ENCODE assay signal across 1 cellular context in the genomic region with DNA sequence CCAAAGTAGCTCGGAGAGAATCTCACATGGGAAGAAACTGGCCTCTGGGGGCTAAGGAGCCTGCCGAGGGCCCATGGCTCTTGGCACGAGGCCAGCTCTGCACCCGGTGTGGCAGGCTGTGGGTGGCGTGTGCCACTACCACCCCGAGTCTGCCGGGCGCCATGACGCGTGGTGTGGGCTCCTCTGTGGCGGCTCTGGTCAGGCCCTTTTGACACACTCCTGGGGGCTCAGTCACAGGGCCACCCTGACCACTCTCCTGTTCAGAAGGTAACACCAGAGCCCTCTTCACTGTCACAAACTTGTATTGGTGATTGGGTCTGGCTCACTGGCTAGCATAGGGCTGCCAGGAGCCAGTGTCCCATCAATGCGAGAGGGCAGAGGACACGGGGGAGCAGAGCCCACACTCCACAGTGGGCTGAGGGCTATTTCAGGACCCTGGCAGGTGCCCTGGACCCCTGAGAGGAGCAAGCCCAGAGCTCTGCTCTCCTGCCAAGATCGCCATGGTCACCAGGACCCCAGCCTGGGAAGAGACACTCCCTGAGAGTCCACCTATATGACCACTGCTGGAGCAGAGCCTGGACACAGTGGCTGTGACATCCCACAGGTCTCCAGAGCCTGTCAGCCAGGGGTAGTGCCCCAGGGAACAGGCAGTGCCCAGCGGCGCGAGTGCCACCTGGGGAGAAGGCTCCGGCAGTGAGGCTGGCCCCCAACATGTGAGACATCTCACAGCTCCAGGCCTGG.
A peak's percentile ranks its signal among the peaks of the same experiment; 100 is the strongest.
TF ChIP-seq lines count a peak whose summit lies in the region.

No MANE protein-coding gene starts in this region.

TF ChIP-seq in K562, 482 proteins besides CTCF, POLR2A, EP300 and RAD21 (continued from another document and continues in another):
- TF ChIP-seq, protein P1, sequence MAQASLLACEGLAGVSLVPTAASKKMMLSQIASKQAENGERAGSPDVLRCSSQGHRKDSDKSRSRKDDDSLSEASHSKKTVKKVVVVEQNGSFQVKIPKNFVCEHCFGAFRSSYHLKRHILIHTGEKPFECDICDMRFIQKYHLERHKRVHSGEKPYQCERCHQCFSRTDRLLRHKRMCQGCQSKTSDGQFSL (CRISPR knock-in tag; IDR thresholded peaks at IDR 0.05) = peak; percentile 73; the same call in 1 of the 2 replicates
- TF ChIP-seq, protein P1 (tag; IDR thresholded peaks at IDR 0.05) = no peak
- TF ChIP-seq ZC3H4 (CRISPR knock-in tag; IDR thresholded peaks at IDR 0.05; ENCODE audit: borderline replicate concordance) (peak; percentile 62; the same call in 1 of the 2 replicates), NFIX (CRISPR knock-in tag; IDR thresholded peaks at IDR 0.05; ENCODE audit: low read depth) (peak; percentile 90), DPF2 (IDR thresholded peaks at IDR 0.05) (no peak), ETS2 (tag; IDR thresholded peaks at IDR 0.05; ENCODE audit: borderline replicate concordance, poor library complexity, severe bottlenecking) (peak; percentile 25), NFATC3 (IDR thresholded peaks at IDR 0.05) (no peak), ZBTB7A (IDR thresholded peaks at IDR 0.05; ENCODE audit: borderline replicate concordance, control insufficient read depth, low read depth, low read length) (no peak), NFE2L1 (tag; IDR thresholded peaks at IDR 0.05; ENCODE audit: borderline replicate concordance, low read depth) (no peak), ZSCAN32 (CRISPR knock-in tag; IDR thresholded peaks at IDR 0.05) (no peak), POLR2B (IDR thresholded peaks at IDR 0.05; ENCODE audit: low read depth, partially characterized antibody) (no peak), POLR2AphosphoS2 (IDR thresholded peaks at IDR 0.05; ENCODE audit: low read length) (no peak), SMAD1 (IDR thresholded peaks at IDR 0.05; ENCODE audit: low read depth, low read length, partially characterized antibody) (peak; percentile 44), SAP30 (IDR thresholded peaks at IDR 0.05; ENCODE audit: borderline replicate concordance, insufficient read depth, low read depth, low read length, poor library complexity, severe bottlenecking) (no peak), ATF1 (CRISPR knock-in tag; IDR thresholded peaks at IDR 0.05) (no peak), ATF1 (tag; IDR thresholded peaks at IDR 0.05) (no peak), POLR3G (IDR thresholded peaks at IDR 0.05; ENCODE audit: extremely low read depth, insufficient read length, insufficient replicate concordance) (no peak), RFX5 (IDR thresholded peaks at IDR 0.05; ENCODE audit: low read depth, low read length) (no peak), KLF1 (tag; IDR thresholded peaks at IDR 0.05) (peak; percentile 8; the same call in 1 of the 2 replicates), SIN3A (IDR thresholded peaks at IDR 0.05; ENCODE audit: borderline replicate concordance in 2 of 2, control insufficient read depth in 1 of 2, low read depth in 2 of 2, low read length in 2 of 2) (no peak), KDM1A (IDR thresholded peaks at IDR 0.05) (no peak), PML (IDR thresholded peaks at IDR 0.05; ENCODE audit: low read length) (peak; percentile 14; the same call in 1 of the 2 replicates), ZC3H11A (IDR thresholded peaks at IDR 0.05; ENCODE audit: low read depth, low read length) (no peak), EGR1 (conservative IDR thresholded peaks at IDR 0.05) (no peak), NEUROD1 (IDR thresholded peaks at IDR 0.05; ENCODE audit: borderline replicate concordance, low read depth, low read length, partially characterized antibody) (peak; percentile 41), BHLHE40 (IDR thresholded peaks at IDR 0.05; ENCODE audit: low read length) (0 out of 2 replicates have a peak, but pooled peaks have one; percentile 6), ARHGAP35 (IDR thresholded peaks at IDR 0.05; ENCODE audit: partially characterized antibody) (no peak), MYBL2 (IDR thresholded peaks at IDR 0.05; ENCODE audit: low read depth) (no peak), MYBL2 (CRISPR knock-in tag; IDR thresholded peaks at IDR 0.05; ENCODE audit: borderline replicate concordance) (peak; percentile 85), MAFF (IDR thresholded peaks at IDR 0.05; ENCODE audit: low read length) (no peak), ZNF780A (CRISPR knock-in tag; IDR thresholded peaks at IDR 0.05) (no peak), ZNF764 (CRISPR knock-in tag; IDR thresholded peaks at IDR 0.05; ENCODE audit: low read depth) (no peak), NR3C1 (CRISPR knock-in tag; IDR thresholded peaks at IDR 0.05) (peak; percentile 47; the same call in 1 of the 2 replicates), TEAD1 (CRISPR knock-in tag; IDR thresholded peaks at IDR 0.05) (no peak), GTF2E2 (tag; IDR thresholded peaks at IDR 0.05) (no peak), NFIC (IDR thresholded peaks at IDR 0.05) (peak; percentile 98), CAMTA2 (CRISPR knock-in tag; conservative IDR thresholded peaks at IDR 0.05) (peak; percentile 88), ZNF124 (CRISPR knock-in tag; IDR thresholded peaks at IDR 0.05) (peak; percentile 88; the same call in 1 of the 2 replicates), RHOXF2B (CRISPR knock-in tag; conservative IDR thresholded peaks at IDR 0.05) (no peak)
- TF ChIP-seq, protein P2, sequence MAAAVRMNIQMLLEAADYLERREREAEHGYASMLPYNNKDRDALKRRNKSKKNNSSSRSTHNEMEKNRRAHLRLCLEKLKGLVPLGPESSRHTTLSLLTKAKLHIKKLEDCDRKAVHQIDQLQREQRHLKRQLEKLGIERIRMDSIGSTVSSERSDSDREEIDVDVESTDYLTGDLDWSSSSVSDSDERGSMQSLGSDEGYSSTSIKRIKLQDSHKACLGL (CRISPR knock-in tag; IDR thresholded peaks at IDR 0.05; ENCODE audit: borderline replicate concordance, poor library complexity, severe bottlenecking) = no peak
- TF ChIP-seq, protein P3, sequence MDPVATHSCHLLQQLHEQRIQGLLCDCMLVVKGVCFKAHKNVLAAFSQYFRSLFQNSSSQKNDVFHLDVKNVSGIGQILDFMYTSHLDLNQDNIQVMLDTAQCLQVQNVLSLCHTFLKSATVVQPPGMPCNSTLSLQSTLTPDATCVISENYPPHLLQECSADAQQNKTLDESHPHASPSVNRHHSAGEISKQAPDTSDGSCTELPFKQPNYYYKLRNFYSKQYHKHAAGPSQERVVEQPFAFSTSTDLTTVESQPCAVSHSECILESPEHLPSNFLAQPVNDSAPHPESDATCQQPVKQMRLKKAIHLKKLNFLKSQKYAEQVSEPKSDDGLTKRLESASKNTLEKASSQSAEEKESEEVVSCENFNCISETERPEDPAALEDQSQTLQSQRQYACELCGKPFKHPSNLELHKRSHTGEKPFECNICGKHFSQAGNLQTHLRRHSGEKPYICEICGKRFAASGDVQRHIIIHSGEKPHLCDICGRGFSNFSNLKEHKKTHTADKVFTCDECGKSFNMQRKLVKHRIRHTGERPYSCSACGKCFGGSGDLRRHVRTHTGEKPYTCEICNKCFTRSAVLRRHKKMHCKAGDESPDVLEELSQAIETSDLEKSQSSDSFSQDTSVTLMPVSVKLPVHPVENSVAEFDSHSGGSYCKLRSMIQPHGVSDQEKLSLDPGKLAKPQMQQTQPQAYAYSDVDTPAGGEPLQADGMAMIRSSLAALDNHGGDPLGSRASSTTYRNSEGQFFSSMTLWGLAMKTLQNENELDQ (CRISPR knock-in tag; IDR thresholded peaks at IDR 0.05; ENCODE audit: borderline replicate concordance) = no peak
- TF ChIP-seq, protein P4, sequence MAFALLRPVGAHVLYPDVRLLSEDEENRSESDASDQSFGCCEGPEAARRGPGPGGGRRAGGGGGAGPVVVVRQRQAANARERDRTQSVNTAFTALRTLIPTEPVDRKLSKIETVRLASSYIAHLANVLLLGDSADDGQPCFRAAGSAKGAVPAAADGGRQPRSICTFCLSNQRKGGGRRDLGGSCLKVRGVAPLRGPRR (CRISPR knock-in tag; IDR thresholded peaks at IDR 0.05) = no peak
- TF ChIP-seq, protein P5, sequence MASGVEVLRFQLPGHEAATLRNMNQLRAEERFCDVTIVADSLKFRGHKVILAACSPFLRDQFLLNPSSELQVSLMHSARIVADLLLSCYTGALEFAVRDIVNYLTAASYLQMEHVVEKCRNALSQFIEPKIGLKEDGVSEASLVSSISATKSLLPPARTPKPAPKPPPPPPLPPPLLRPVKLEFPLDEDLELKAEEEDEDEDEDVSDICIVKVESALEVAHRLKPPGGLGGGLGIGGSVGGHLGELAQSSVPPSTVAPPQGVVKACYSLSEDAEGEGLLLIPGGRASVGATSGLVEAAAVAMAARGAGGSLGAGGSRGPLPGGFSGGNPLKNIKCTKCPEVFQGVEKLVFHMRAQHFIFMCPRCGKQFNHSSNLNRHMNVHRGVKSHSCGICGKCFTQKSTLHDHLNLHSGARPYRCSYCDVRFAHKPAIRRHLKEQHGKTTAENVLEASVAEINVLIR (CRISPR knock-in tag; IDR thresholded peaks at IDR 0.05) = no peak
- TF ChIP-seq, protein P6, sequence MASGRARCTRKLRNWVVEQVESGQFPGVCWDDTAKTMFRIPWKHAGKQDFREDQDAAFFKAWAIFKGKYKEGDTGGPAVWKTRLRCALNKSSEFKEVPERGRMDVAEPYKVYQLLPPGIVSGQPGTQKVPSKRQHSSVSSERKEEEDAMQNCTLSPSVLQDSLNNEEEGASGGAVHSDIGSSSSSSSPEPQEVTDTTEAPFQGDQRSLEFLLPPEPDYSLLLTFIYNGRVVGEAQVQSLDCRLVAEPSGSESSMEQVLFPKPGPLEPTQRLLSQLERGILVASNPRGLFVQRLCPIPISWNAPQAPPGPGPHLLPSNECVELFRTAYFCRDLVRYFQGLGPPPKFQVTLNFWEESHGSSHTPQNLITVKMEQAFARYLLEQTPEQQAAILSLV (tag; IDR thresholded peaks at IDR 0.05) = no peak
- TF ChIP-seq, protein P7, sequence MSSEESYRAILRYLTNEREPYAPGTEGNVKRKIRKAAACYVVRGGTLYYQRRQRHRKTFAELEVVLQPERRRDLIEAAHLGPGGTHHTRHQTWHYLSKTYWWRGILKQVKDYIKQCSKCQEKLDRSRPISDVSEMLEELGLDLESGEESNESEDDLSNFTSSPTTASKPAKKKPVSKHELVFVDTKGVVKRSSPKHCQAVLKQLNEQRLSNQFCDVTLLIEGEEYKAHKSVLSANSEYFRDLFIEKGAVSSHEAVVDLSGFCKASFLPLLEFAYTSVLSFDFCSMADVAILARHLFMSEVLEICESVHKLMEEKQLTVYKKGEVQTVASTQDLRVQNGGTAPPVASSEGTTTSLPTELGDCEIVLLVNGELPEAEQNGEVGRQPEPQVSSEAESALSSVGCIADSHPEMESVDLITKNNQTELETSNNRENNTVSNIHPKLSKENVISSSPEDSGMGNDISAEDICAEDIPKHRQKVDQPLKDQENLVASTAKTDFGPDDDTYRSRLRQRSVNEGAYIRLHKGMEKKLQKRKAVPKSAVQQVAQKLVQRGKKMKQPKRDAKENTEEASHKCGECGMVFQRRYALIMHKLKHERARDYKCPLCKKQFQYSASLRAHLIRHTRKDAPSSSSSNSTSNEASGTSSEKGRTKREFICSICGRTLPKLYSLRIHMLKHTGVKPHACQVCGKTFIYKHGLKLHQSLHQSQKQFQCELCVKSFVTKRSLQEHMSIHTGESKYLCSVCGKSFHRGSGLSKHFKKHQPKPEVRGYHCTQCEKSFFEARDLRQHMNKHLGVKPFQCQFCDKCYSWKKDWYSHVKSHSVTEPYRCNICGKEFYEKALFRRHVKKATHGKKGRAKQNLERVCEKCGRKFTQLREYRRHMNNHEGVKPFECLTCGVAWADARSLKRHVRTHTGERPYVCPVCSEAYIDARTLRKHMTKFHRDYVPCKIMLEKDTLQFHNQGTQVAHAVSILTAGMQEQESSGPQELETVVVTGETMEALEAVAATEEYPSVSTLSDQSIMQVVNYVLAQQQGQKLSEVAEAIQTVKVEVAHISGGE (CRISPR knock-in tag; IDR thresholded peaks at IDR 0.05) = no peak
- TF ChIP-seq, protein P8, sequence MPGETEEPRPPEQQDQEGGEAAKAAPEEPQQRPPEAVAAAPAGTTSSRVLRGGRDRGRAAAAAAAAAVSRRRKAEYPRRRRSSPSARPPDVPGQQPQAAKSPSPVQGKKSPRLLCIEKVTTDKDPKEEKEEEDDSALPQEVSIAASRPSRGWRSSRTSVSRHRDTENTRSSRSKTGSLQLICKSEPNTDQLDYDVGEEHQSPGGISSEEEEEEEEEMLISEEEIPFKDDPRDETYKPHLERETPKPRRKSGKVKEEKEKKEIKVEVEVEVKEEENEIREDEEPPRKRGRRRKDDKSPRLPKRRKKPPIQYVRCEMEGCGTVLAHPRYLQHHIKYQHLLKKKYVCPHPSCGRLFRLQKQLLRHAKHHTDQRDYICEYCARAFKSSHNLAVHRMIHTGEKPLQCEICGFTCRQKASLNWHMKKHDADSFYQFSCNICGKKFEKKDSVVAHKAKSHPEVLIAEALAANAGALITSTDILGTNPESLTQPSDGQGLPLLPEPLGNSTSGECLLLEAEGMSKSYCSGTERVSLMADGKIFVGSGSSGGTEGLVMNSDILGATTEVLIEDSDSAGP (CRISPR knock-in tag; IDR thresholded peaks at IDR 0.05) = no peak
- TF ChIP-seq, protein P9, sequence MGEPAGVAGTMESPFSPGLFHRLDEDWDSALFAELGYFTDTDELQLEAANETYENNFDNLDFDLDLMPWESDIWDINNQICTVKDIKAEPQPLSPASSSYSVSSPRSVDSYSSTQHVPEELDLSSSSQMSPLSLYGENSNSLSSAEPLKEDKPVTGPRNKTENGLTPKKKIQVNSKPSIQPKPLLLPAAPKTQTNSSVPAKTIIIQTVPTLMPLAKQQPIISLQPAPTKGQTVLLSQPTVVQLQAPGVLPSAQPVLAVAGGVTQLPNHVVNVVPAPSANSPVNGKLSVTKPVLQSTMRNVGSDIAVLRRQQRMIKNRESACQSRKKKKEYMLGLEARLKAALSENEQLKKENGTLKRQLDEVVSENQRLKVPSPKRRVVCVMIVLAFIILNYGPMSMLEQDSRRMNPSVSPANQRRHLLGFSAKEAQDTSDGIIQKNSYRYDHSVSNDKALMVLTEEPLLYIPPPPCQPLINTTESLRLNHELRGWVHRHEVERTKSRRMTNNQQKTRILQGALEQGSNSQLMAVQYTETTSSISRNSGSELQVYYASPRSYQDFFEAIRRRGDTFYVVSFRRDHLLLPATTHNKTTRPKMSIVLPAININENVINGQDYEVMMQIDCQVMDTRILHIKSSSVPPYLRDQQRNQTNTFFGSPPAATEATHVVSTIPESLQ (CRISPR knock-in tag; IDR thresholded peaks at IDR 0.05) = no peak
